ENCODE assay signal across 27 cellular contexts in the genomic region with DNA sequence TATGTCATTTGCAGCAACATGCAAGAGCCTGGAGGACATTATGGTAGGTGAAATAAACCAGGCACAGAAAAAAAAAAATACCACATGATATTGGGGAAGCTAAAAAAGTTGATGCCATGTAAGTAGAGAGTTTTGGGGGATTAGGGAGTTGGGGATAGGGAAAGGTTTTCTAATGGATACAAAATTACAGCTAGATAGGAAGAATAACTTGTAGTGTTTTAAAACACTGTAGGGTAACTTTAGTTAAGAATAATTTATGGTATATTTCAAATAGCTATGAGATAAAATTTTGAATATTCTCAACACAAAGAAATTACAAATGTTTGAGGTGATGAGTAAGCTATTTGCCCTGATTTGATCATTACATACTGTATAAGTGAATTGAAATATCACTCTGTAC.
"Had no signal": no experiment of that assay in that cellular context is flagged by ENCODE, and none has a peak within 500 bp of the region (broad histone marks: within the 10 kb centered on the region; RNA-seq: fewer than 3 reads in every experiment).

No MANE protein-coding gene starts in this region.

- H3K27ac ChIP-seq: colonic mucosa, coronary artery, dorsolateral prefrontal cortex, epithelial cell of prostate, esophagus muscularis mucosa, esophagus squamous epithelium, foreskin keratinocyte, gastrocnemius medialis, gastroesophageal sphincter, heart left ventricle, heart right ventricle had no signal

- FAIRE-seq: colon, endometrium, frontal cortex had no signal

- H3K36me3 ChIP-seq: colonic mucosa, esophagus muscularis mucosa, esophagus squamous epithelium, gastrocnemius medialis, gastroesophageal sphincter, heart left ventricle, heart right ventricle had no signal

- DNase-seq: colonic mucosa; cortex of kidney; dorsolateral prefrontal cortex; effector CD4-positive, alpha-beta T cell; effector CD8-positive, alpha-beta T cell; effector memory CD4-positive, alpha-beta T cell; effector memory CD8-positive, alpha-beta T cell; endodermal cell; erythroblast; esophagus squamous epithelium; foreskin fibroblast; foreskin keratinocyte; foreskin melanocyte; gastrocnemius medialis; glutamatergic neuron; head of caudate nucleus; heart left ventricle; heart right ventricle had no signal

- H3K27me3 Mint-ChIP-seq: dendritic cell treated with granulocyte-macrophage colony-stimulating factor and Interleukin-4, amounts not matched to agents 40 ng/mL and 50 ng/mL, for 4 days; effector memory CD8-positive, alpha-beta T cell had no signal

- ATAC-seq: effector memory CD8-positive, alpha-beta T cell; esophagus mucosa; foreskin keratinocyte; gastrocnemius medialis; gastroesophageal sphincter; heart left ventricle; heart right ventricle had no signal

- H3K9me3 ChIP-seq: colonic mucosa, esophagus muscularis mucosa, esophagus squamous epithelium, gastrocnemius medialis, gastroesophageal sphincter, heart left ventricle had no signal

- H3K4me3 Mint-ChIP-seq: dendritic cell treated with granulocyte-macrophage colony-stimulating factor and Interleukin-4, amounts not matched to agents 40 ng/mL and 50 ng/mL, for 4 days; effector memory CD8-positive, alpha-beta T cell; endodermal cell had no signal

- H3K27ac Mint-ChIP-seq: dendritic cell treated with granulocyte-macrophage colony-stimulating factor and Interleukin-4, amounts not matched to agents 40 ng/mL and 50 ng/mL, for 4 days; effector memory CD8-positive, alpha-beta T cell; endodermal cell had no signal

- H3K4me1 ChIP-seq: colonic mucosa, esophagus muscularis mucosa, esophagus squamous epithelium, foreskin keratinocyte, gastrocnemius medialis, gastroesophageal sphincter, heart left ventricle, heart right ventricle had no signal

- H3K27me3 ChIP-seq: colonic mucosa, dorsolateral prefrontal cortex, esophagus muscularis mucosa, esophagus squamous epithelium, foreskin keratinocyte, gastrocnemius medialis, gastroesophageal sphincter, heart left ventricle, heart right ventricle had no signal

- H3K4me3 ChIP-seq: colonic mucosa, coronary artery, dorsolateral prefrontal cortex, esophagus muscularis mucosa, esophagus squamous epithelium, gastrocnemius medialis, gastroesophageal sphincter, heart left ventricle, heart right ventricle had no signal
